In the genomic region with DNA sequence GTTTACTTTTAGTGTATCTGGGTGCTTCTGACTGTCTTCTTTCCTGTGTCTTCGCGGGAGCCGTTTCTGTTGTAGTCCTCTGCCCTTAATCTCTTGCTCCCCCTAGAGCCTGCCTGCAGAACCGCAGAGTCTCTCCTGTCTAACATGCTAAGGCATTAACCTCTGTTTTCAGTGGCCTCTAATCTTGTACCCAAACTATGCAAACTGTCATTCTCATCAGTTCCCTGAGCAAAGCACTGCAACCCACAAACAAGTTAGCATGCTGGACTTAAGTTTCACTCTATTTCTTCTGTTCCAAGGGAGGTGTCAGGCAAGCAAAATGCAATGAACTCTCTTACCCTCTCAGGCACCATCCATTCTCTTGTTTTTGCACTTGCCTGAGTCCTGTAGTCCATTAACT, we compare ENCODE assay signal across 8 cellular contexts.
DNase-seq lines count a peak whose midpoint lies in the region; ATAC-seq and TF ChIP-seq lines count a peak whose summit lies in the region.

No MANE protein-coding gene starts in this region.

- TF ChIP-seq CTCF in GM06990 (IDR thresholded peaks at IDR 0.05; ENCODE audit: insufficient read depth, low read length, poor library complexity, severe bottlenecking) (peak; percentile 83), progenitor cell of endocrine pancreas (IDR thresholded peaks at IDR 0.05; ENCODE audit: unreplicated experiment) (peak; percentile 55)

- peaks cover 18% of the 10 kb centered on the region for H3K9me3 Mint-ChIP-seq in progenitor cell of endocrine pancreas (ENCODE audit: low read depth)
- H3K9me3 Mint-ChIP-seq in activated T-helper 1 cell treated with anti-CD3 and anti-CD28 coated beads, Interleukin-12 subunit alpha, Interleukin-12 subunit beta, Interleukin-2, Interleukin-4 antibody, amounts not matched to agents 30 ng/mL and 10 ng/mL and 1 ng/mL, durations not matched to agents 14 hours and 24 hours and 36 hours: peaks cover 13% of the 10 kb centered on the region

- H3K4me3 Mint-ChIP-seq in progenitor cell of endocrine pancreas (ENCODE audit: low read depth): no peak overlapping the region
- H3K4me3 Mint-ChIP-seq in activated T-helper 1 cell treated with anti-CD3 and anti-CD28 coated beads, Interleukin-12 subunit alpha, Interleukin-12 subunit beta, Interleukin-2, Interleukin-4 antibody, amounts not matched to agents 30 ng/mL and 10 ng/mL and 1 ng/mL, durations not matched to agents 14 hours and 24 hours and 36 hours: no peak overlapping the region

- H3K4me1 Mint-ChIP-seq in progenitor cell of endocrine pancreas (ENCODE audit: low read depth): peaks cover 4% of the 10 kb centered on the region
- no peaks in the 10 kb centered on the region for H3K4me1 Mint-ChIP-seq in activated T-helper 1 cell treated with anti-CD3 and anti-CD28 coated beads, Interleukin-12 subunit alpha, Interleukin-12 subunit beta, Interleukin-2, Interleukin-4 antibody, amounts not matched to agents 30 ng/mL and 10 ng/mL and 1 ng/mL, durations not matched to agents 14 hours and 24 hours and 36 hours (ENCODE audit: low read depth)

- peak; percentile 78 for ATAC-seq in GM21786 (IDR thresholded peaks at IDR 0.05; ENCODE audit: unreplicated experiment)
- no peak for ATAC-seq in GM18858 (IDR thresholded peaks at IDR 0.05; ENCODE audit: unreplicated experiment)

- DNase-seq in GM06990 (ENCODE audit: extremely low read depth, insufficient read length) (no peak), NCI-H2029 treated with DMSO at 0.1 percent for 48 hours (lab: John Stamatoyannopoulos, UW) (peak; percentile 51), dermis blood vessel endothelial cell (peak; percentile 66), progenitor cell of endocrine pancreas (ENCODE audit: low spot score, unreplicated experiment) (no peak)
- no peak for DNase-seq in activated T-helper 1 cell treated with anti-CD3 and anti-CD28 coated beads, Interleukin-12 subunit alpha, Interleukin-12 subunit beta, Interleukin-2, Interleukin-4 antibody, amounts not matched to agents 30 ng/mL and 10 ng/mL and 1 ng/mL, durations not matched to agents 14 hours and 24 hours and 36 hours (ENCODE audit: low spot score)
- DNase-seq in stimulated activated CD4-positive, alpha-beta T cell treated with anti-CD3 and anti-CD28 coated beads, Interleukin-15, amount 100 ng/mL, for 24 hours: no peak

- H3K4me3 ChIP-seq in GM06990 (replicated peaks; ENCODE audit: low read depth, low read length): no peak overlapping the region

- no peaks in the 10 kb centered on the region for H3K27me3 Mint-ChIP-seq in progenitor cell of endocrine pancreas
- H3K27me3 Mint-ChIP-seq in activated T-helper 1 cell treated with anti-CD3 and anti-CD28 coated beads, Interleukin-12 subunit alpha, Interleukin-12 subunit beta, Interleukin-2, Interleukin-4 antibody, amounts not matched to agents 30 ng/mL and 10 ng/mL and 1 ng/mL, durations not matched to agents 14 hours and 24 hours and 36 hours (ENCODE audit: insufficient read depth): no peaks in the 10 kb centered on the region

- no peaks in the 10 kb centered on the region for H3K27me3 ChIP-seq in GM06990 (replicated peaks; ENCODE audit: control insufficient read depth, insufficient read depth, low read length)

- H3K36me3 Mint-ChIP-seq in progenitor cell of endocrine pancreas (ENCODE audit: insufficient read depth): peaks cover 3% of the 10 kb centered on the region
- no peaks in the 10 kb centered on the region for H3K36me3 Mint-ChIP-seq in activated T-helper 1 cell treated with anti-CD3 and anti-CD28 coated beads, Interleukin-12 subunit alpha, Interleukin-12 subunit beta, Interleukin-2, Interleukin-4 antibody, amounts not matched to agents 30 ng/mL and 10 ng/mL and 1 ng/mL, durations not matched to agents 14 hours and 24 hours and 36 hours (ENCODE audit: low read depth)

- H3K36me3 ChIP-seq in GM06990 (ENCODE audit: control insufficient read depth, insufficient read depth, low read length): no peaks in the 10 kb centered on the region

- intact Hi-C loops in activated T-helper 1 cell treated with anti-CD3 and anti-CD28 coated beads, Interleukin-12 subunit alpha, Interleukin-12 subunit beta, Interleukin-2, Interleukin-4 antibody, amounts not matched to agents 30 ng/mL and 10 ng/mL and 1 ng/mL, durations not matched to agents 14 hours and 24 hours and 36 hours (cut with micrococcal nuclease): no loop called here

- H3K27ac Mint-ChIP-seq in progenitor cell of endocrine pancreas: peak overlapping the region; percentile 39
- H3K27ac Mint-ChIP-seq in activated T-helper 1 cell treated with anti-CD3 and anti-CD28 coated beads, Interleukin-12 subunit alpha, Interleukin-12 subunit beta, Interleukin-2, Interleukin-4 antibody, amounts not matched to agents 30 ng/mL and 10 ng/mL and 1 ng/mL, durations not matched to agents 14 hours and 24 hours and 36 hours: no peak overlapping the region

Comparison
In these comparisons a context has a peak if more than half of its experiments do, and no peak if none do; other contexts are left out.
1. DNase-seq: peak in NCI-H2029 treated with DMSO at 0.1 percent for 48 hours (single experiment) and dermis blood vessel endothelial cell (single experiment); none in GM06990 (single experiment), progenitor cell of endocrine pancreas (single experiment), activated T-helper 1 cell treated with anti-CD3 and anti-CD28 coated beads, Interleukin-12 subunit alpha, Interleukin-12 subunit beta, Interleukin-2, Interleukin-4 antibody, amounts not matched to agents 30 ng/mL and 10 ng/mL and 1 ng/mL, durations not matched to agents 14 hours and 24 hours and 36 hours (single experiment) and stimulated activated CD4-positive, alpha-beta T cell treated with anti-CD3 and anti-CD28 coated beads, Interleukin-15, amount 100 ng/mL, for 24 hours (single experiment).